ENCODE assay signal across 35 cellular contexts in the genomic region with DNA sequence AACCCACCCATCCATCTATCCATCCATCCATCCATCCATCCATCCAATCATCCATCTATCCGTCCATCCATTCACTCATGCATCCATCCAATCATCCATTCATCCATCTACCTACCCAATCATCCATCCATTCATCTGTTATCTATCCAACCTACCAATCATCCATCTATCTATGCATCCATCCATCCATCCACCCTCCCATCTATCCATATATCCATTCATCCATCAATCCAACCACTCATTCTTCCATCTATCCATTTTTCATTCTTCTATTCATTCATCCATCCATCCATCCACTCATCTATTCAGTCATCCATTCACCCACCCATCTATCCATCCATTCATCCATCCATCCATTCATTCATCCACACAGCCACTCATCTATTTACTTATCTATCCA.
"Had no signal": no experiment of that assay in that cellular context is flagged by ENCODE, and none has a peak within 500 bp of the region (broad histone marks: within the 10 kb centered on the region; RNA-seq: fewer than 3 reads in every experiment).

No MANE protein-coding gene starts in this region.

- H3K9me3 ChIP-seq: MG63 had no signal

- H3K4me3 ChIP-seq: MG63 had no signal

- H3K27me3 ChIP-seq: MG63 had no signal

- DNase-seq: Kasumi-1, MG63, MM.1S, MV-4-11, NCI-H1048, NCI-H1092, NCI-H1092 treated with DMSO at 0.1 percent for 48 hours, NCI-H1105, NCI-H1105 treated with DMSO at 0.1 percent for 48 hours, NCI-H1417, NCI-H1417 treated with DMSO at 0.1 percent for 48 hours, NCI-H1436, NCI-H1436 treated with DMSO at 0.1 percent for 48 hours, NCI-H146, NCI-H1694, NCI-H1694 treated with DMSO at 0.1 percent for 48 hours, NCI-H187, NCI-H187 treated with DMSO at 0.1 percent for 48 hours, NCI-H1930, NCI-H2029, NCI-H2029 treated with DMSO at 0.1 percent for 48 hours, NCI-H2081, NCI-H2081 treated with DMSO at 0.1 percent for 48 hours, NCI-H2107, NCI-H2171, NCI-H2171 treated with DMSO at 0.1 percent for 48 hours, NCI-H2227 treated with DMSO at 0.1 percent for 48 hours, NCI-H226, NCI-H345, NCI-H446, NCI-H446 treated with DMSO at 0.1 percent for 48 hours, NCI-H510A, NCI-H510A treated with DMSO at 0.1 percent for 48 hours, NCI-H524, NCI-H524 treated with DMSO at 0.1 percent for 48 hours had no signal

- H3K36me3 ChIP-seq: MG63 had no signal
